17 cellular contexts compared by ENCODE assay signal in genomic region chr10:132925614-132926013, GRCh38. TPM values are rescaled to one million over a fixed set of nuclear protein-coding genes. Genes with fewer than 3 reads are reported as not detected.
DNase-seq lines count a peak whose midpoint lies in the region; ATAC-seq and TF ChIP-seq lines count a peak whose summit lies in the region.
"Had no signal": no experiment of that assay in that cellular context is flagged by ENCODE, and none has a peak within 500 bp of the region (broad histone marks: within the 10 kb centered on the region; RNA-seq: fewer than 3 reads in every experiment).

No MANE protein-coding gene starts in this region.

- 89 to 98% (median 93%) methylated on average over 13 to 22 of the region's 22 CpGs for WGBS in spleen, 5 donors

- DNase-seq in activated naive CD4-positive, alpha-beta T cell treated with anti-CD3 and anti-CD28 coated beads, Interleukin-2, amount 50 U/mL, for 16 hours: peak; percentile 10
- no peak for DNase-seq in activated naive CD4-positive, alpha-beta T cell treated with anti-CD3 and anti-CD28 coated beads for 36 hours
- DNase-seq in CD14-positive monocyte (ENCODE audit: low spot score) (peak; percentile 28), lower lobe of right lung (peak; percentile 30), spleen (peak; percentile 71), NCI-H1436 treated with DMSO at 0.1 percent for 48 hours (lab: John Stamatoyannopoulos, UW) (no peak), NCI-H146 (lab: John Stamatoyannopoulos, UW) (no peak)
- DNase-seq: 8988T, AML-193, DMS153, DMS79 treated with DMSO at 0.1 percent for 48 hours, EL, H7 had no signal

- no peak overlapping the region for H3K4me3 Mint-ChIP-seq in activated naive CD4-positive, alpha-beta T cell treated with anti-CD3 and anti-CD28 coated beads for 36 hours
- no peak overlapping the region for H3K4me3 Mint-ChIP-seq in CD14-positive monocyte
- H3K4me3 Mint-ChIP-seq: CD4-positive, alpha-beta T cell; GM23338 had no signal

- H3K9me3 ChIP-seq in lower lobe of right lung (no peaks in the 10 kb centered on the region), spleen (no peaks in the 10 kb centered on the region)
- H3K9me3 ChIP-seq: BLaER1 had no signal

- no peak for ATAC-seq in lower lobe of right lung
- ATAC-seq: GM23338 had no signal

- no peak overlapping the region for H3K27ac Mint-ChIP-seq in activated naive CD4-positive, alpha-beta T cell treated with anti-CD3 and anti-CD28 coated beads for 36 hours
- no peak overlapping the region for H3K27ac Mint-ChIP-seq in CD14-positive monocyte
- H3K27ac Mint-ChIP-seq: CD4-positive, alpha-beta T cell; GM23338 had no signal

- H3K4me1 Mint-ChIP-seq in activated naive CD4-positive, alpha-beta T cell treated with anti-CD3 and anti-CD28 coated beads for 36 hours (ENCODE audit: low read depth): peaks cover 11% of the 10 kb centered on the region
- no peaks in the 10 kb centered on the region for H3K4me1 Mint-ChIP-seq in CD14-positive monocyte
- H3K4me1 Mint-ChIP-seq: GM23338 had no signal

- TF ChIP-seq POLR2A in spleen (IDR thresholded peaks at IDR 0.05): no peak

- TF ChIP-seq CTCF in CD14-positive monocyte (IDR thresholded peaks at IDR 0.05) (no peak), lower lobe of right lung (IDR thresholded peaks at IDR 0.05) (no peak), spleen (IDR thresholded peaks at IDR 0.05 in 8 of 11, conservative IDR thresholded peaks at IDR 0.05 in 3 of 11) (no peak)

- no peaks in the 10 kb centered on the region for H3K27me3 Mint-ChIP-seq in activated naive CD4-positive, alpha-beta T cell treated with anti-CD3 and anti-CD28 coated beads for 36 hours (ENCODE audit: low read depth)
- peaks cover 0 to 4% (median 2%) of the 10 kb centered on the region in 3 donors for H3K27me3 Mint-ChIP-seq in CD14-positive monocyte (ENCODE audit: low read depth in 3 of 3)
- H3K27me3 Mint-ChIP-seq: CD4-positive, alpha-beta T cell had no signal

- CTCF ChIA-PET in activated naive CD4-positive, alpha-beta T cell treated with anti-CD3 and anti-CD28 coated beads for 36 hours (lab: Charles Lee): no interaction called here

- no peaks in the 10 kb centered on the region for H3K4me1 ChIP-seq in lower lobe of right lung
- peaks cover 0 to 4% (median 0%) of the 10 kb centered on the region in 6 donors for H3K4me1 ChIP-seq in spleen

- H3K9me3 Mint-ChIP-seq in activated naive CD4-positive, alpha-beta T cell treated with anti-CD3 and anti-CD28 coated beads for 36 hours: peaks cover 3% of the 10 kb centered on the region
- no peaks in the 10 kb centered on the region for H3K9me3 Mint-ChIP-seq in CD14-positive monocyte
- H3K9me3 Mint-ChIP-seq: CD4-positive, alpha-beta T cell; GM23338 had no signal

- H3K4me3 ChIP-seq in lower lobe of right lung (no peak overlapping the region), spleen (no peak overlapping the region)
- H3K4me3 ChIP-seq: BLaER1, GM23338 had no signal

- intact Hi-C loops in activated naive CD4-positive, alpha-beta T cell treated with anti-CD3 and anti-CD28 coated beads for 36 hours (cut with micrococcal nuclease): no loop called here
- intact Hi-C loops in CD14-positive monocyte (cut with micrococcal nuclease) (no loop called here), lower lobe of right lung (cut with DNase I) (no loop called here), spleen (cut with DNase I; ENCODE audit: low total_unique reads) (no loop called here)

- H3K27ac ChIP-seq in lower lobe of right lung (no peak overlapping the region), spleen (no peak overlapping the region)
- H3K27ac ChIP-seq: BLaER1, HL-60 had no signal

- H3K36me3 ChIP-seq in lower lobe of right lung (no peaks in the 10 kb centered on the region), spleen (no peaks in the 10 kb centered on the region)
- H3K36me3 ChIP-seq: BLaER1 had no signal

- H3K36me3 Mint-ChIP-seq in activated naive CD4-positive, alpha-beta T cell treated with anti-CD3 and anti-CD28 coated beads for 36 hours (ENCODE audit: low read depth): no peaks in the 10 kb centered on the region
- no peaks in the 10 kb centered on the region for H3K36me3 Mint-ChIP-seq in CD14-positive monocyte

- H3K27me3 ChIP-seq in lower lobe of right lung (ENCODE audit: low read depth) (peaks cover 6% of the 10 kb centered on the region), spleen (replicated peaks in 1 of 7) (peaks cover 0 to 56% (median 6%) of the 10 kb centered on the region in 7 donors)

RNA-seq across cellular contexts. Expression of gene CFAP46, which starts 16.8 kb away (rescaled TPM):
- total RNA-seq in activated naive CD4-positive, alpha-beta T cell treated with anti-CD3 and anti-CD28 coated beads for 36 hours: not detected
- polyA plus RNA-seq in CD14-positive monocyte (not detected), spleen (under 1 TPM in 2 of 3 donors, not detected in 1; 0.03 to 0.08 TPM)
- total RNA-seq in lower lobe of right lung (9.0 TPM), spleen (1 to 10 TPM in 1 of 7 donors, under 1 TPM in 5, not detected in 1; 0.09 to 1.1 (median 0.45) TPM)
- total RNA-seq: CD4-positive, alpha-beta T cell had no signal

Comparison
In these comparisons a context has a peak if more than half of its experiments do, and no peak if none do; other contexts are left out.
1. DNase-seq: peak in activated naive CD4-positive, alpha-beta T cell treated with anti-CD3 and anti-CD28 coated beads, Interleukin-2, amount 50 U/mL, for 16 hours (single experiment), CD14-positive monocyte (single experiment), lower lobe of right lung (single experiment) and spleen (single experiment); none in activated naive CD4-positive, alpha-beta T cell treated with anti-CD3 and anti-CD28 coated beads for 36 hours (single experiment), NCI-H1436 treated with DMSO at 0.1 percent for 48 hours (single experiment) and NCI-H146 (single experiment).